ENCODE assay signal across 8 cellular contexts in genomic region chr3:127673191-127674098, GRCh38. TPM values are rescaled to one million over a fixed set of nuclear protein-coding genes. Genes with fewer than 3 reads are reported as not detected.
DNase-seq lines count a peak whose midpoint lies in the region; ATAC-seq and TF ChIP-seq lines count a peak whose summit lies in the region.

No MANE protein-coding gene starts in this region.

- H3K27me3 Mint-ChIP-seq in CD4-positive, alpha-beta T cell, result no peaks in the 10 kb centered on the region
- H3K27me3 Mint-ChIP-seq in T-helper 1 cell treated with Interleukin-12 subunit alpha and Interleukin-12 subunit beta and Interleukin-4 antibody, amounts not matched to agents 30 μg/mL and 1 μg/mL, for 36 hours (ENCODE audit: low read depth), result no peaks in the 10 kb centered on the region
- no peaks in the 10 kb centered on the region for H3K27me3 Mint-ChIP-seq in MCF 10A (ENCODE audit: insufficient read depth, unreplicated experiment)

- no peaks in the 10 kb centered on the region for H3K9me3 ChIP-seq in CD4-positive, alpha-beta T cell (ENCODE audit: control insufficient read depth, low read length)

- peaks cover 41% of the 10 kb centered on the region for H3K4me1 Mint-ChIP-seq in CD4-positive, alpha-beta T cell (ENCODE audit: low read depth)
- peaks cover 17% of the 10 kb centered on the region for H3K4me1 Mint-ChIP-seq in T-helper 1 cell treated with Interleukin-12 subunit alpha and Interleukin-12 subunit beta and Interleukin-4 antibody, amounts not matched to agents 30 μg/mL and 1 μg/mL, for 36 hours (ENCODE audit: low read depth)
- peaks cover 22% of the 10 kb centered on the region for H3K4me1 Mint-ChIP-seq in MCF 10A (ENCODE audit: insufficient read depth, unreplicated experiment)

- H3K9me3 Mint-ChIP-seq in CD4-positive, alpha-beta T cell, result no peaks in the 10 kb centered on the region
- H3K9me3 Mint-ChIP-seq in T-helper 1 cell treated with Interleukin-12 subunit alpha and Interleukin-12 subunit beta and Interleukin-4 antibody, amounts not matched to agents 30 μg/mL and 1 μg/mL, for 36 hours, result no peaks in the 10 kb centered on the region
- H3K9me3 Mint-ChIP-seq in MCF 10A (ENCODE audit: unreplicated experiment), result no peaks in the 10 kb centered on the region

- POLR2A ChIA-PET in CD4-positive, alpha-beta T cell (lab: Charles Lee), result interaction anchor here (0.8 to 3.2 kb wide), 10 partner anchors 8 to 1589 kb away, joined by 3 to 23 read pairs (median 5); partner anchors contain the start of genes MCM2, SLC41A3 and TPRA1
- POLR2A ChIA-PET in MCF 10A (lab: Yijun Ruan, JAX), result interaction anchor here (0.6 to 1.5 kb wide), 3 partner anchors 10 to 141 kb away, joined by 3 read pairs; no protein-coding TSS in a partner anchor

- peak overlapping the region; percentile 94 for H3K4me3 Mint-ChIP-seq in CD4-positive, alpha-beta T cell
- peak overlapping the region; percentile 87 for H3K4me3 Mint-ChIP-seq in T-helper 1 cell treated with Interleukin-12 subunit alpha and Interleukin-12 subunit beta and Interleukin-4 antibody, amounts not matched to agents 30 μg/mL and 1 μg/mL, for 36 hours
- peak overlapping the region; percentile 79 for H3K4me3 Mint-ChIP-seq in MCF 10A (ENCODE audit: unreplicated experiment)

- H3K36me3 Mint-ChIP-seq in CD4-positive, alpha-beta T cell (ENCODE audit: low read depth), result peaks cover 33% of the 10 kb centered on the region
- H3K36me3 Mint-ChIP-seq in T-helper 1 cell treated with Interleukin-12 subunit alpha and Interleukin-12 subunit beta and Interleukin-4 antibody, amounts not matched to agents 30 μg/mL and 1 μg/mL, for 36 hours (ENCODE audit: low read depth), result peaks cover 2% of the 10 kb centered on the region
- no peaks in the 10 kb centered on the region for H3K36me3 Mint-ChIP-seq in MCF 10A (ENCODE audit: insufficient read depth, unreplicated experiment)

- intact Hi-C loops in CD4-positive, alpha-beta T cell (cut with DNase I, micrococcal nuclease), result loop anchor here (2.0 to 10.0 kb wide), 16 partner anchors 45 to 1756 kb away; partner anchors contain the start of genes TPRA1 (in 2 of the 2), EEFSEC (in 1 of the 2), KLF15 (in 1 of the 2) and MCM2 (in 1 of the 2)
- intact Hi-C loops in MCF 10A (cut with micrococcal nuclease), result no loop called here

- no peak for TF ChIP-seq CTCF in CD4-positive, alpha-beta T cell (IDR thresholded peaks at IDR 0.05)
- TF ChIP-seq CTCF in MCF 10A (IDR thresholded peaks at IDR 0.05; ENCODE audit: unreplicated experiment), result no peak

- peak in 7 of 10 experiments; percentile 38 to 60 (median 51) for DNase-seq in CD4-positive, alpha-beta T cell
- DNase-seq in HK-2 (ENCODE audit: unreplicated experiment), result peak; percentile 64
- no peak for DNase-seq in MCF 10A (ENCODE audit: unreplicated experiment)
- peak; percentile 81 for DNase-seq in islet precursor cell
- peak; percentile 48 for DNase-seq in stimulated activated CD4-positive, alpha-beta T cell treated with anti-CD3 and anti-CD28 coated beads, Interleukin-1b, Interleukin-23, amount 100 ng/mL, for 48 hours
- no peak for DNase-seq in NK-92 (lab: John Stamatoyannopoulos, UW; ENCODE audit: unreplicated experiment)

- peak overlapping the region; percentile 61 for H3K27ac ChIP-seq in CD4-positive, alpha-beta T cell (ENCODE audit: low read depth, low read length)

- H3K27me3 ChIP-seq in CD4-positive, alpha-beta T cell (ENCODE audit: control insufficient read depth, insufficient read depth, low read length), result no peaks in the 10 kb centered on the region

- BruUV-seq in MCF 10A (replicated peaks; lab: Mats Ljungman, UMichigan), result TSS peak; percentile 28

- ATAC-seq in CD4-positive, alpha-beta T cell (ENCODE audit: poor library complexity), result peak; percentile 50
- ATAC-seq in GM19455 (IDR thresholded peaks at IDR 0.05; ENCODE audit: unreplicated experiment), result peak; percentile 49

- CTCF ChIA-PET in CD4-positive, alpha-beta T cell (lab: Charles Lee), result no interaction called here
- CTCF ChIA-PET in MCF 10A (lab: Yijun Ruan, JAX), result interaction anchor here (0.5 to 1.6 kb wide), 2 partner anchors 18 to 22 kb away, joined by 3 read pairs; no protein-coding TSS in a partner anchor

- H3K27ac Mint-ChIP-seq in CD4-positive, alpha-beta T cell, result peak overlapping the region; percentile 98
- H3K27ac Mint-ChIP-seq in T-helper 1 cell treated with Interleukin-12 subunit alpha and Interleukin-12 subunit beta and Interleukin-4 antibody, amounts not matched to agents 30 μg/mL and 1 μg/mL, for 36 hours, result peak overlapping the region; percentile 79
- no peak overlapping the region for H3K27ac Mint-ChIP-seq in MCF 10A (ENCODE audit: low read depth, unreplicated experiment)

RNA-seq across cellular contexts. Expression of gene ABTB1, which starts 0.7 kb away (rescaled TPM):
- 100 to 1,000 TPM; 116 to 118 TPM for total RNA-seq in CD4-positive, alpha-beta T cell
- total RNA-seq in MCF 10A (2022), result 9.7 and 10.0 TPM in 2 replicates

RNA-seq across cellular contexts. Expression of gene PODXL2, which starts 44.5 kb away (rescaled TPM):
- total RNA-seq in CD4-positive, alpha-beta T cell, result 1 to 10 TPM; 4.0 to 4.2 TPM
- total RNA-seq in MCF 10A (2022), result 10.1 and 10.4 TPM in 2 replicates

Comparison
In these comparisons a context has a peak if more than half of its experiments do, and no peak if none do; other contexts are left out.
1. DNase-seq: peak in CD4-positive, alpha-beta T cell (7 of 10), HK-2 (single experiment), islet precursor cell (single experiment) and stimulated activated CD4-positive, alpha-beta T cell treated with anti-CD3 and anti-CD28 coated beads, Interleukin-1b, Interleukin-23, amount 100 ng/mL, for 48 hours (single experiment); none in MCF 10A (single experiment) and NK-92 (single experiment).
2. RNA of gene ABTB1, which starts 0.7 kb away (total RNA-seq): 116 to 118 TPM in CD4-positive, alpha-beta T cell; 9.7 to 10.0 TPM in MCF 10A; every median in the first group is over 10 times any median in the second.
3. Peak in every context shown above with its lines, with median percentiles within 50 percentile points of each other: H3K4me3 Mint-ChIP-seq.